ENCODE assay signal across 8 cellular contexts in genomic region chr6:147222160-147222838, GRCh38. TPM values are rescaled to one million over a fixed set of nuclear protein-coding genes. Genes with fewer than 3 reads are reported as not detected.
DNase-seq lines count a peak whose midpoint lies in the region; ATAC-seq and TF ChIP-seq lines count a peak whose summit lies in the region.

No MANE protein-coding gene starts in this region.

- H4K91ac ChIP-seq in H9 (ENCODE audit: insufficient read length, low read depth, low read length): no peak overlapping the region

- no peak overlapping the region for H3K4me2 ChIP-seq in H9 (ENCODE audit: insufficient read depth, insufficient read length, low read length)

- H3K56ac ChIP-seq in H9 (ENCODE audit: insufficient read length, low read depth, low read length): no peak overlapping the region

- H3K9me3 Mint-ChIP-seq in H9: no peaks in the 10 kb centered on the region

- no peaks in the 10 kb centered on the region for H3K79me2 ChIP-seq in H9 (ENCODE audit: insufficient read depth, low read length)

- H3K27ac Mint-ChIP-seq in H9 (peak overlapping the region; percentile 39 to 68 (median 55); a peak in 4 of 7 replicates), T-helper 17 cell (no peak overlapping the region)

- no peak overlapping the region for H3K18ac ChIP-seq in H9 (ENCODE audit: insufficient read length, low read depth, low read length)

- peaks cover 0 to 2% (median 0%) of the 10 kb centered on the region in 3 experiments; a peak in 1 of 7 replicates for H3K36me3 Mint-ChIP-seq in H9 (ENCODE audit: insufficient read depth in 1 of 3, low read depth in 3 of 3)
- peaks cover 4% of the 10 kb centered on the region for H3K36me3 Mint-ChIP-seq in T-helper 17 cell (ENCODE audit: low read depth)

- peak; percentile 41 for ATAC-seq in T-helper 17 cell
- ATAC-seq in GM19463 (IDR thresholded peaks at IDR 0.05; ENCODE audit: unreplicated experiment): no peak
- ATAC-seq in GM21528 (IDR thresholded peaks at IDR 0.05; ENCODE audit: low FRiP score, unreplicated experiment): no peak

- no peaks in the 10 kb centered on the region for H3K9me3 ChIP-seq in H9 (ENCODE audit: control insufficient read depth, low read depth, low read length)
- H3K9me3 ChIP-seq in T-helper 17 cell (ENCODE audit: control insufficient read depth, low read length, poor library complexity, severe bottlenecking): no peaks in the 10 kb centered on the region
- H3K9me3 ChIP-seq in iPS-20b (ENCODE audit: insufficient read depth, low read depth, low read length): no peaks in the 10 kb centered on the region

- no peak overlapping the region for H2BK15ac ChIP-seq in H9 (ENCODE audit: low read depth, low read length)

- H4K8ac ChIP-seq in H9 (replicated peaks; ENCODE audit: insufficient read length, low read depth, low read length): no peak overlapping the region

- H3K27ac ChIP-seq in H9 (ENCODE audit: insufficient read length, low read depth, low read length) (no peak overlapping the region), iPS-20b (ENCODE audit: low read length) (peak overlapping the region; percentile 55)

- H3K4ac ChIP-seq in H9 (ENCODE audit: low read depth, low read length): no peak overlapping the region

- H3K4me3 ChIP-seq in iPS-20b (ENCODE audit: low read length) (no peak overlapping the region), H7 (ENCODE audit: insufficient read depth, low read depth, low read length) (no peak overlapping the region)

- no peaks in the 10 kb centered on the region for H3K23me2 ChIP-seq in H9 (ENCODE audit: insufficient read length, low read depth, low read length, poor library complexity, severe bottlenecking)

- no peaks in the 10 kb centered on the region for H4K20me1 ChIP-seq in H9 (ENCODE audit: control insufficient read depth, insufficient read depth, insufficient read length)

- H3K4me1 Mint-ChIP-seq in H9 (peaks cover 9 to 16% of the 10 kb centered on the region in 2 experiments), T-helper 17 cell (peaks cover 34% of the 10 kb centered on the region)

- H2BK120ac ChIP-seq in H9 (ENCODE audit: low read depth, low read length, poor library complexity, severe bottlenecking): no peak overlapping the region

- no peak overlapping the region for H3K23ac ChIP-seq in H9 (ENCODE audit: insufficient read length, low read depth, low read length)

- H3K9ac ChIP-seq in H9 (ENCODE audit: extremely low read depth, insufficient read length, low read length): no peak overlapping the region
- H3K9ac ChIP-seq in iPS-20b (ENCODE audit: low read depth, low read length): peak overlapping the region; percentile 35; the same call in 1 of the 2 replicates

- H2AK5ac ChIP-seq in H9 (ENCODE audit: insufficient read length, low read length): no peak overlapping the region

- H3K4me1 ChIP-seq in H9 (ENCODE audit: insufficient read depth, low read length) (peaks cover 6% of the 10 kb centered on the region; the same call in 1 of the 2 replicates), iPS-20b (ENCODE audit: insufficient read depth, low read length) (peaks cover 5% of the 10 kb centered on the region; the same call in 1 of the 2 replicates)

- H3K36me3 ChIP-seq in iPS-20b (ENCODE audit: insufficient read depth, low read depth, low read length) (no peaks in the 10 kb centered on the region), H7 (replicated peaks; ENCODE audit: control insufficient read depth, insufficient read depth, low read length) (no peaks in the 10 kb centered on the region)

- TF ChIP-seq CTCF in AG09319 (IDR thresholded peaks at IDR 0.05; ENCODE audit: low read depth, low read length): peak; percentile 39
- TF ChIP-seq CTCF in H9 (conservative IDR thresholded peaks at IDR 0.05): peak; percentile 63

- H3K14ac ChIP-seq in H9 (ENCODE audit: insufficient read depth, low read length): no peak overlapping the region

- H2BK20ac ChIP-seq in H9 (ENCODE audit: low read depth, low read length, poor library complexity, severe bottlenecking): no peak overlapping the region

- H2BK12ac ChIP-seq in H9 (ENCODE audit: insufficient read length, low read depth, low read length): no peak overlapping the region

- no peaks in the 10 kb centered on the region for H3K27me3 Mint-ChIP-seq in H9 (ENCODE audit: low read depth)
- H3K27me3 Mint-ChIP-seq in T-helper 17 cell: no peaks in the 10 kb centered on the region

- H3T11ph ChIP-seq in H9 (ENCODE audit: low read length): no peak overlapping the region

- no peak overlapping the region for H4K5ac ChIP-seq in H9 (ENCODE audit: insufficient read length, low read depth, low read length)

- WGBS in H9 (ENCODE audit: extremely low coverage, insufficient read length, low lambda C conversion rate): no CpG with 5 or more reads among the region's 4 CpGs

- no peaks in the 10 kb centered on the region for H3K79me1 ChIP-seq in H9 (ENCODE audit: insufficient read depth, low read depth, low read length, poor library complexity, severe bottlenecking)

- H3K4me3 Mint-ChIP-seq in H9: no peak overlapping the region
- no peak overlapping the region for H3K4me3 Mint-ChIP-seq in T-helper 17 cell

- DNase-seq in AG09319 (ENCODE audit: extremely low read depth, low read depth): no peak
- DNase-seq in H9: no peak
- no peak for DNase-seq in T-helper 17 cell
- no peak for DNase-seq in inferior parietal cortex (ENCODE audit: extremely low spot score)
- no peak for DNase-seq in H7

- H2BK5ac ChIP-seq in H9 (ENCODE audit: insufficient read length, low read length): no peak overlapping the region

- no peak overlapping the region for H2AFZ ChIP-seq in H9 (ENCODE audit: low read length)

- no peaks in the 10 kb centered on the region for H3K27me3 ChIP-seq in H9 (ENCODE audit: insufficient read depth, low read length)
- H3K27me3 ChIP-seq in iPS-20b (ENCODE audit: insufficient read depth, low read length): no peaks in the 10 kb centered on the region
- no peaks in the 10 kb centered on the region for H3K27me3 ChIP-seq in H7 (ENCODE audit: control insufficient read depth, insufficient read depth, low read length)

RNA-seq across cellular contexts. Expression of gene STXBP5, which starts 18.1 kb away (rescaled TPM):
- 8.4 and 11.6 TPM in 2 replicates for total RNA-seq in H9 (2021)
- total RNA-seq in T-helper 17 cell: 10 to 100 TPM; 20.8 to 22.1 TPM
- 6.9 and 9.1 TPM in 2 replicates for total RNA-seq in H7 (2014; rRNA removed; shearing (Covaris generic))
